ENCODE assay signal across 1 cellular context in genomic region chr17:76691379-76692191, GRCh38.
TF ChIP-seq lines count a peak whose summit lies in the region.

No MANE protein-coding gene starts in this region.

TF ChIP-seq in H1, 55 proteins besides CTCF, POLR2A, EP300 and RAD21:
- TF ChIP-seq POLR2AphosphoS5 (IDR thresholded peaks at IDR 0.05; ENCODE audit: low read depth, low read length) (no peak), KDM4A (IDR thresholded peaks at IDR 0.05; ENCODE audit: low read depth, low read length, severe bottlenecking) (no peak), HDAC2 (IDR thresholded peaks at IDR 0.05; ENCODE audit: borderline replicate concordance in 1 of 2, low read depth in 2 of 2, low read length in 2 of 2) (no peak), SUZ12 (IDR thresholded peaks at IDR 0.05; ENCODE audit: low read length) (no peak), ATF2 (IDR thresholded peaks at IDR 0.05; ENCODE audit: low read length) (no peak), CREB1 (IDR thresholded peaks at IDR 0.05) (no peak), SRF (IDR thresholded peaks at IDR 0.05; ENCODE audit: low read depth, low read length) (no peak), SAP30 (IDR thresholded peaks at IDR 0.05; ENCODE audit: insufficient read depth, insufficient replicate concordance, low read length) (no peak), GABPA (IDR thresholded peaks at IDR 0.05; ENCODE audit: borderline replicate concordance, insufficient read depth, low read length) (no peak), PHF8 (conservative IDR thresholded peaks at IDR 0.05; ENCODE audit: low read depth, low read length) (no peak)
